In the genomic region with DNA sequence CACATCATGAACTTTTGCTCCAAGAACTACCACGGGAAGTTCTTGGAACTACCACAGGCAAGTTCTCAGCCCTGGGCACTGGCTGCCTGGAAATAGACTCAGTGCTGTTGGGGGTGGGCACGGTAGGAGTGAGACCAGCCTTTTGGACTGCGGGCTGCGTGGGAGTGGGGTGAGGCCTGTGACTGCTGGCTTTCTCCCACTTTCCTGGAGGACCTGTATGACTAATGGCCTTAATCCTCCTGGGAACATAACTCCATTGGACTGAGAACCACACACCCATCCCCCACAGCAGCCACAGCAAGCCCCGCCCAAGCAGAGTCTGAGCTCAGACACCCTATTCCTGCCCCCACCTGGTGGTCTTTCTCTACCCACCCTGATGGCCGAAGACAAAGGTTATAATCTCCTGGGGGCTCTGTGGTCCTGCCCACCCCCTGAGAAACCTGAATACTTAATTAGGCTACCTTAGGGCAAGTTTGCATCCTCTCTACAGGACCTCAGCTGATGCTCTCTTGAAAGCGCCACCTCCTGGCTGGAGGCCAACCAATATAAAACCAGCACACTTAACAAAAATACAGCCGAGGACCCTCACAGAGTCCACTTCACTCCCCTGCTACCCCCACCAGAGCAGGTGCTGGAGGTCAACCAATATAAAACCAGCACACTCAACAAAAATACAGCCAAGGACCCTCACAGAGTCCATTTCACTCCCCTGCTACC, we compare ENCODE assay signal across 21 cellular contexts.
DNase-seq lines count a peak whose midpoint lies in the region; ATAC-seq and TF ChIP-seq lines count a peak whose summit lies in the region.
"Had no signal": no experiment of that assay in that cellular context is flagged by ENCODE, and none has a peak within 500 bp of the region (broad histone marks: within the 10 kb centered on the region; RNA-seq: fewer than 3 reads in every experiment).

No MANE protein-coding gene starts in this region.

- H3K27ac ChIP-seq in heart right ventricle (no peak overlapping the region), upper lobe of right lung (no peak overlapping the region)
- H3K27ac ChIP-seq: C4-2B, KMS-11, neutrophil, vagina had no signal

- H3K36me3 ChIP-seq in heart right ventricle (no peaks in the 10 kb centered on the region), upper lobe of right lung (no peaks in the 10 kb centered on the region)
- H3K36me3 ChIP-seq: neutrophil, vagina had no signal

- intact Hi-C loops in left ventricle myocardium superior (cut with micrococcal nuclease): no loop called here
- intact Hi-C loops in heart right ventricle (cut with DNase I): loop anchor here in 1 of 10 donors (10.0 kb wide), 1 partner anchor 145 kb away; no protein-coding TSS in a partner anchor
- intact Hi-C loops in upper lobe of right lung (cut with DNase I): no loop called here
- intact Hi-C loops in activated CD4-positive, alpha-beta T cell treated with anti-CD3 and anti-CD28 coated beads, Interleukin-2, amount 10 ng/mL, durations not matched to agents 24 days and 14 days (cut with micrococcal nuclease): no loop called here

- 88% methylated on average over 8 of the region's 8 CpGs for WGBS in heart right ventricle, 2 donors

- ATAC-seq in left ventricle myocardium superior: no peak
- no peak for ATAC-seq in heart right ventricle
- ATAC-seq in upper lobe of right lung: no peak
- ATAC-seq in HG02973 (IDR thresholded peaks at IDR 0.05; ENCODE audit: unreplicated experiment): no peak
- ATAC-seq: activated naive CD8-positive, alpha-beta T cell treated with anti-CD3 and anti-CD28 coated beads, Interleukin-2, amount 50 U/mL, for 24 hours had no signal

- DNase-seq in left ventricle myocardium superior (peak; percentile 14), heart right ventricle (no peak), MV-4-11 (lab: John Stamatoyannopoulos, UW) (peak; percentile 10), ecto neural progenitor cell (ENCODE audit: low spot score) (peak; percentile 23), upper lobe of right lung (peak; percentile 22), cerebellar cortex (ENCODE audit: low spot score) (no peak)
- DNase-seq in activated CD4-positive, alpha-beta T cell treated with anti-CD3 and anti-CD28 coated beads, Interleukin-2, amount 10 ng/mL, durations not matched to agents 24 days and 14 days: no peak
- DNase-seq: ACHN; activated CD4-positive, alpha-beta T cell treated with anti-CD3 and anti-CD28 coated beads for 4 hours; activated naive CD8-positive, alpha-beta T cell treated with anti-CD3 and anti-CD28 coated beads, Interleukin-2, amount 50 U/mL, for 24 hours; NCI-H1105; NCI-H510A; NK-92 treated with Interleukin-12 subunit alpha and Interleukin-12 subunit beta, amount 100 ng/mL, for 24 hours; retina; Right ventricle myocardium superior had no signal

- H3K4me1 Mint-ChIP-seq in activated CD4-positive, alpha-beta T cell treated with anti-CD3 and anti-CD28 coated beads, Interleukin-2, amount 10 ng/mL, durations not matched to agents 24 days and 14 days: no peaks in the 10 kb centered on the region
- H3K4me1 Mint-ChIP-seq: activated naive CD8-positive, alpha-beta T cell treated with anti-CD3 and anti-CD28 coated beads, Interleukin-2, amount 50 U/mL, for 24 hours had no signal

- H3K4me3 ChIP-seq in heart right ventricle (no peak overlapping the region), upper lobe of right lung (no peak overlapping the region)
- H3K4me3 ChIP-seq: vagina had no signal

- H3K9me3 ChIP-seq in heart right ventricle (no peaks in the 10 kb centered on the region), upper lobe of right lung (no peaks in the 10 kb centered on the region)
- H3K9me3 ChIP-seq: neutrophil, vagina had no signal

- peaks cover 0 to 64% (median 24%) of the 10 kb centered on the region in 7 donors for H3K27me3 ChIP-seq in heart right ventricle
- peaks cover 17% of the 10 kb centered on the region for H3K27me3 ChIP-seq in upper lobe of right lung
- H3K27me3 ChIP-seq: vagina had no signal

- TF ChIP-seq CTCF in heart right ventricle (IDR thresholded peaks at IDR 0.05) (no peak), upper lobe of right lung (IDR thresholded peaks at IDR 0.05) (no peak)

- peaks cover 20% of the 10 kb centered on the region for H3K27me3 Mint-ChIP-seq in activated CD4-positive, alpha-beta T cell treated with anti-CD3 and anti-CD28 coated beads, Interleukin-2, amount 10 ng/mL, durations not matched to agents 24 days and 14 days

- H3K27ac Mint-ChIP-seq in activated CD4-positive, alpha-beta T cell treated with anti-CD3 and anti-CD28 coated beads, Interleukin-2, amount 10 ng/mL, durations not matched to agents 24 days and 14 days: no peak overlapping the region
- H3K27ac Mint-ChIP-seq: activated naive CD8-positive, alpha-beta T cell treated with anti-CD3 and anti-CD28 coated beads, Interleukin-2, amount 50 U/mL, for 24 hours; dendritic cell treated with granulocyte-macrophage colony-stimulating factor and Interleukin-4, amounts not matched to agents 40 ng/mL and 50 ng/mL, for 4 days had no signal

- H3K4me1 ChIP-seq in heart right ventricle (no peaks in the 10 kb centered on the region), upper lobe of right lung (no peaks in the 10 kb centered on the region)
- H3K4me1 ChIP-seq: vagina had no signal

- H3K36me3 Mint-ChIP-seq in activated CD4-positive, alpha-beta T cell treated with anti-CD3 and anti-CD28 coated beads, Interleukin-2, amount 10 ng/mL, durations not matched to agents 24 days and 14 days (ENCODE audit: low read depth): no peaks in the 10 kb centered on the region

- no peaks in the 10 kb centered on the region for H3K9me3 Mint-ChIP-seq in activated CD4-positive, alpha-beta T cell treated with anti-CD3 and anti-CD28 coated beads, Interleukin-2, amount 10 ng/mL, durations not matched to agents 24 days and 14 days
- H3K9me3 Mint-ChIP-seq: activated naive CD8-positive, alpha-beta T cell treated with anti-CD3 and anti-CD28 coated beads, Interleukin-2, amount 50 U/mL, for 24 hours; dendritic cell treated with granulocyte-macrophage colony-stimulating factor and Interleukin-4, amounts not matched to agents 40 ng/mL and 50 ng/mL, for 4 days had no signal

- no peak overlapping the region for H3K4me3 Mint-ChIP-seq in activated CD4-positive, alpha-beta T cell treated with anti-CD3 and anti-CD28 coated beads, Interleukin-2, amount 10 ng/mL, durations not matched to agents 24 days and 14 days
- H3K4me3 Mint-ChIP-seq: activated naive CD8-positive, alpha-beta T cell treated with anti-CD3 and anti-CD28 coated beads, Interleukin-2, amount 50 U/mL, for 24 hours; dendritic cell treated with granulocyte-macrophage colony-stimulating factor and Interleukin-4, amounts not matched to agents 40 ng/mL and 50 ng/mL, for 4 days had no signal

Comparison
In these comparisons a context has a peak if more than half of its experiments do, and no peak if none do; other contexts are left out.
1. DNase-seq: peak in left ventricle myocardium superior (single experiment), MV-4-11 (single experiment), ecto neural progenitor cell (single experiment) and upper lobe of right lung (single experiment); none in heart right ventricle (0 of 2), cerebellar cortex (single experiment) and activated CD4-positive, alpha-beta T cell treated with anti-CD3 and anti-CD28 coated beads, Interleukin-2, amount 10 ng/mL, durations not matched to agents 24 days and 14 days (single experiment).